In genomic region chr3:106004137-106004600, GRCh38 we compare ENCODE assay signal across 10 cellular contexts.
DNase-seq lines count a peak whose midpoint lies in the region; ATAC-seq and TF ChIP-seq lines count a peak whose summit lies in the region.
"Had no signal": no experiment of that assay in that cellular context is flagged by ENCODE, and none has a peak within 500 bp of the region (broad histone marks: within the 10 kb centered on the region; RNA-seq: fewer than 3 reads in every experiment).

No MANE protein-coding gene starts in this region.

- peak; percentile 33 for ATAC-seq in T-helper 17 cell
- peak; percentile 82 for ATAC-seq in omental fat pad (ENCODE audit: low FRiP score)
- ATAC-seq in HG03521 (IDR thresholded peaks at IDR 0.05; ENCODE audit: unreplicated experiment), result no peak
- no peak for ATAC-seq in GM21786 (IDR thresholded peaks at IDR 0.05; ENCODE audit: unreplicated experiment)
- ATAC-seq in GM21447 (IDR thresholded peaks at IDR 0.05; ENCODE audit: unreplicated experiment), result no peak

- H3K4me1 Mint-ChIP-seq in T-helper 17 cell, result peaks cover 5% of the 10 kb centered on the region

- H3K4me3 Mint-ChIP-seq in T-helper 17 cell, result peak overlapping the region; percentile 89

- no peaks in the 10 kb centered on the region for H3K9me3 ChIP-seq in T-helper 17 cell (ENCODE audit: control insufficient read depth, low read length, poor library complexity, severe bottlenecking)

- no peaks in the 10 kb centered on the region for H3K36me3 Mint-ChIP-seq in T-helper 17 cell (ENCODE audit: low read depth)

- DNase-seq in COLO829 (ENCODE audit: low spot score), result peak; percentile 59
- no peak for DNase-seq in T-helper 17 cell
- DNase-seq in epidermal melanocyte (ENCODE audit: insufficient read length, low spot score), result peak; percentile 36
- DNase-seq in omental fat pad (ENCODE audit: low spot score), result no peak
- DNase-seq in iPS-NIHi7 (ENCODE audit: extremely low spot score), result no peak
- DNase-seq: H7, MM.1S had no signal

- no peaks in the 10 kb centered on the region for H3K27me3 Mint-ChIP-seq in T-helper 17 cell

- TF ChIP-seq CTCF in omental fat pad (IDR thresholded peaks at IDR 0.05), result no peak

- H3K27ac Mint-ChIP-seq in T-helper 17 cell, result peak overlapping the region; percentile 90

Comparison
In these comparisons a context has a peak if more than half of its experiments do, and no peak if none do; other contexts are left out.
1. DNase-seq: peak in COLO829 (single experiment) and epidermal melanocyte (single experiment); none in T-helper 17 cell (0 of 3), omental fat pad (single experiment) and iPS-NIHi7 (single experiment).
2. ATAC-seq: peak in T-helper 17 cell (single experiment) and omental fat pad (single experiment); none in HG03521 (single experiment), GM21786 (single experiment) and GM21447 (single experiment).